Comparison of ENCODE assay signal across 18 cellular contexts in genomic region chr18:59744271-59744721, GRCh38. TPM values are rescaled to one million over a fixed set of nuclear protein-coding genes. Genes with fewer than 3 reads are reported as not detected.
A peak's percentile ranks its signal among the peaks of the same experiment; 100 is the strongest.
DNase-seq lines count a peak whose midpoint lies in the region; ATAC-seq and TF ChIP-seq lines count a peak whose summit lies in the region.
"Had no signal": no experiment of that assay in that cellular context is flagged by ENCODE, and none has a peak within 500 bp of the region (broad histone marks: within the 10 kb centered on the region; RNA-seq: fewer than 3 reads in every experiment).

No MANE protein-coding gene starts in this region.

- H3K9me3 ChIP-seq in AG04450 (ENCODE audit: control insufficient read depth, insufficient read depth, low read length), result peaks cover under 1% of the 10 kb centered on the region; the same call in 1 of the 2 replicates
- H3K9me3 ChIP-seq: BE2C had no signal

- ATAC-seq in GM19455 (IDR thresholded peaks at IDR 0.05; ENCODE audit: unreplicated experiment) (no peak), HG02678 (IDR thresholded peaks at IDR 0.05; ENCODE audit: unreplicated experiment) (no peak), GM18520 (IDR thresholded peaks at IDR 0.05; ENCODE audit: unreplicated experiment) (no peak)
- ATAC-seq: activated T-helper 17 cell treated with anti-CD3 and anti-CD28 coated beads, Interleukin-2, amount 50 U/mL, for 72 hours had no signal

- H3K27me3 ChIP-seq in AG04450 (ENCODE audit: control insufficient read depth, insufficient read depth, low read length), result no peaks in the 10 kb centered on the region
- H3K27me3 ChIP-seq: BE2C had no signal

- POLR2A ChIA-PET in AG04450 (lab: Yijun Ruan, JAX), result interaction anchor here (0.6 to 2.7 kb wide), 9 partner anchors 11 to 260 kb away, joined by 4 to 23 read pairs (median 6); no protein-coding TSS in a partner anchor

- CTCF ChIA-PET in AG04450 (lab: Charles Lee), result interaction anchor here (0.6 to 2.5 kb wide), 7 partner anchors 19 to 1904 kb away, joined by 3 to 17 read pairs (median 5); partner anchors contain the start of gene CCBE1

- H3K27ac ChIP-seq in AG04450 (ENCODE audit: low read depth, low read length), result peak overlapping the region; percentile 70
- H3K27ac ChIP-seq: cardiac muscle cell, parathyroid adenoma had no signal

- no peak for TF ChIP-seq CTCF in AG04450 (IDR thresholded peaks at IDR 0.05; ENCODE audit: low read depth, low read length)

- DNase-seq in AG04450 (ENCODE audit: low read depth, low spot score) (peak; percentile 66), HS-5 (ENCODE audit: low read depth) (peak; percentile 92), astrocyte of the hippocampus (ENCODE audit: low read depth, low spot score) (peak; percentile 60), iris pigment epithelial cell (ENCODE audit: low read depth) (peak; percentile 96)
- no peak for DNase-seq in stimulated activated CD4-positive, alpha-beta T cell treated with anti-CD3 and anti-CD28 coated beads, Interleukin-4, amount 100 ng/mL, for 4 hours
- DNase-seq: activated CD4-positive, alpha-beta T cell treated with anti-CD3 and anti-CD28 coated beads, Interleukin-2, amount 50 U/mL, for 1 hour; BE2C; erythroblast; Karpas-422; midbrain; NCI-H2171 treated with DMSO at 0.1 percent for 48 hours; stimulated activated CD8-positive, alpha-beta memory T cell treated with anti-CD3 and anti-CD28 coated beads, Interleukin-4, amount 100 ng/mL, for 48 hours had no signal

- H3K4me3 ChIP-seq in AG04450 (ENCODE audit: low read depth, low read length), result no peak overlapping the region
- H3K4me3 ChIP-seq: cardiac muscle cell had no signal

RNA-seq across cellular contexts. Expression of gene CCBE1, which starts 47.1 kb away (rescaled TPM):
- 40.4 and 51.5 TPM in 2 replicates for polyA plus RNA-seq in AG04450 (2011; rRNA removed)
- 50.1 and 58.8 TPM in 2 replicates for polyA minus RNA-seq in AG04450 (2011; rRNA and poly(A)+ RNA removed)

Comparison
In these comparisons a context has a peak if more than half of its experiments do, and no peak if none do; other contexts are left out.
1. DNase-seq: peak in AG04450 (single experiment), HS-5 (single experiment), astrocyte of the hippocampus (single experiment) and iris pigment epithelial cell (single experiment); none in stimulated activated CD4-positive, alpha-beta T cell treated with anti-CD3 and anti-CD28 coated beads, Interleukin-4, amount 100 ng/mL, for 4 hours (0 of 2).